In the genomic region with DNA sequence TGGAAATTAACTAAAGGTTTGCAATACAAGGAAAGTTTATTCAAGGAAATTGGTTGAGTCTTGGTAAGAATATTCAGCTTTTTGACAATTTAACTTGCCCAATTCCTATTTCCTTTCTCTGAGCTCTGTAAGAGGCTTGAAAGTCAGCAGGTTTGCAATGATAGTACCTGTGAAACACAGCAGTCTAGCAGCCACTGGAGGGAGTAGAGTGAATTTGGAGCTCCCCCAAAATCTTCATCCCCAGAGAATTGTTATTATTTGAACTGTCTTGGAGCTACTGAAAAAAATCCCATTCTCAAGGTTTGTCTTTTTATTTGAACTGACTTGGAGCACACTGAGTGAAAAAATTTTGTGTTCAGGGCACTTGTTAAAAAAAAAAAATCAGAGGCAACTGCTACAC, we compare ENCODE assay signal across 19 cellular contexts.
"Had no signal": no experiment of that assay in that cellular context is flagged by ENCODE, and none has a peak within 500 bp of the region (broad histone marks: within the 10 kb centered on the region; RNA-seq: fewer than 3 reads in every experiment).

No MANE protein-coding gene starts in this region.

- DNase-seq: activated CD4-positive, alpha-beta T cell treated with anti-CD3 and anti-CD28 coated beads, Interleukin-2, amount 10 ng/mL, durations not matched to agents 7 days and 5 days; activated CD4-positive, CD25-positive, alpha-beta regulatory T cell treated with anti-CD3 and anti-CD28 coated beads, Interleukin-2, amount 50 U/mL, for 72 hours; activated CD8-positive, alpha-beta memory T cell treated with anti-CD3 and anti-CD28 coated beads, Interleukin-2, amount 10 ng/mL, durations not matched to agents 7 days and 5 days; activated CD8-positive, alpha-beta T cell treated with anti-CD3 and anti-CD28 coated beads for 36 hours; activated gamma-delta T cell treated with Interleukin-2 at 50 U/mL for 16 hours; activated T-cell treated with anti-CD3 and anti-CD28 coated beads for 4 hours; anterior cingulate cortex; gastrocnemius medialis; hippocampal formation; naive thymus-derived CD4-positive, alpha-beta T cell; stimulated activated CD4-positive, alpha-beta T cell treated with anti-CD3 and anti-CD28 coated beads, Interleukin-1b, Interleukin-23, amount 100 ng/mL, for 48 hours; stimulated activated naive CD8-positive, alpha-beta T cell treated with anti-CD3 and anti-CD28 coated beads, Interleukin-15, amount 100 ng/mL, for 72 hours; T-cell had no signal

- ATAC-seq: activated CD8-positive, alpha-beta memory T cell treated with anti-CD3 and anti-CD28 coated beads, Interleukin-2, amount 10 ng/mL, durations not matched to agents 7 days and 5 days; activated CD8-positive, alpha-beta T cell treated with anti-CD3 and anti-CD28 coated beads for 36 hours; body of pancreas; gastrocnemius medialis; naive thymus-derived CD4-positive, alpha-beta T cell; stimulated activated effector memory CD8-positive, alpha-beta T cell treated with anti-CD3 and anti-CD28 coated beads, Interleukin-12 subunit alpha, Interleukin-12 subunit beta, amount 100 ng/mL, for 72 hours; stimulated activated naive CD8-positive, alpha-beta T cell treated with anti-CD3 and anti-CD28 coated beads, Interleukin-15, amount 100 ng/mL, for 72 hours; T-cell had no signal

- H3K4me1 ChIP-seq: body of pancreas, gastrocnemius medialis, transverse colon had no signal

- H3K9me3 ChIP-seq: body of pancreas, gastrocnemius medialis, transverse colon had no signal

- H3K9me3 Mint-ChIP-seq: activated CD4-positive, alpha-beta T cell treated with anti-CD3 and anti-CD28 coated beads, Interleukin-2, amount 10 ng/mL, durations not matched to agents 7 days and 5 days; activated CD8-positive, alpha-beta T cell treated with anti-CD3 and anti-CD28 coated beads for 36 hours; activated naive CD4-positive, alpha-beta T cell treated with anti-CD3 and anti-CD28 coated beads, Interleukin-2, amount 50 U/mL, for 24 hours; stimulated activated effector memory CD8-positive, alpha-beta T cell treated with anti-CD3 and anti-CD28 coated beads, Interleukin-12 subunit alpha, Interleukin-12 subunit beta, amount 100 ng/mL, for 72 hours; stimulated activated naive CD8-positive, alpha-beta T cell treated with anti-CD3 and anti-CD28 coated beads, Interleukin-15, amount 100 ng/mL, for 72 hours; T-helper 2 cell treated with Interferon-gamma antibody and Interleukin-4, amounts not matched to agents 5 μg/mL and 100 μg/mL, for 36 hours had no signal

- H3K4me3 ChIP-seq: body of pancreas, gastrocnemius medialis, transverse colon had no signal

- H3K4me1 Mint-ChIP-seq: activated CD4-positive, alpha-beta T cell treated with anti-CD3 and anti-CD28 coated beads, Interleukin-2, amount 10 ng/mL, durations not matched to agents 7 days and 5 days; activated CD8-positive, alpha-beta memory T cell treated with anti-CD3 and anti-CD28 coated beads, Interleukin-2, amount 10 ng/mL, durations not matched to agents 7 days and 5 days; activated naive CD4-positive, alpha-beta T cell treated with anti-CD3 and anti-CD28 coated beads, Interleukin-2, amount 50 U/mL, for 24 hours; naive thymus-derived CD4-positive, alpha-beta T cell; stimulated activated effector memory CD8-positive, alpha-beta T cell treated with anti-CD3 and anti-CD28 coated beads, Interleukin-12 subunit alpha, Interleukin-12 subunit beta, amount 100 ng/mL, for 72 hours; stimulated activated naive CD8-positive, alpha-beta T cell treated with anti-CD3 and anti-CD28 coated beads, Interleukin-15, amount 100 ng/mL, for 72 hours; T-cell had no signal

- H3K27ac Mint-ChIP-seq: activated CD4-positive, alpha-beta T cell treated with anti-CD3 and anti-CD28 coated beads, Interleukin-2, amount 10 ng/mL, durations not matched to agents 7 days and 5 days; activated CD8-positive, alpha-beta memory T cell treated with anti-CD3 and anti-CD28 coated beads, Interleukin-2, amount 10 ng/mL, durations not matched to agents 7 days and 5 days; activated CD8-positive, alpha-beta T cell treated with anti-CD3 and anti-CD28 coated beads for 36 hours; activated naive CD4-positive, alpha-beta T cell treated with anti-CD3 and anti-CD28 coated beads, Interleukin-2, amount 50 U/mL, for 24 hours; naive thymus-derived CD4-positive, alpha-beta T cell; stimulated activated effector memory CD8-positive, alpha-beta T cell treated with anti-CD3 and anti-CD28 coated beads, Interleukin-12 subunit alpha, Interleukin-12 subunit beta, amount 100 ng/mL, for 72 hours; stimulated activated naive CD8-positive, alpha-beta T cell treated with anti-CD3 and anti-CD28 coated beads, Interleukin-15, amount 100 ng/mL, for 72 hours; T-cell; T-helper 2 cell treated with Interferon-gamma antibody and Interleukin-4, amounts not matched to agents 5 μg/mL and 100 μg/mL, for 36 hours had no signal

- H3K36me3 ChIP-seq: gastrocnemius medialis, transverse colon had no signal

- H3K27me3 ChIP-seq: body of pancreas, gastrocnemius medialis, transverse colon had no signal

- H3K36me3 Mint-ChIP-seq: activated CD8-positive, alpha-beta memory T cell treated with anti-CD3 and anti-CD28 coated beads, Interleukin-2, amount 10 ng/mL, durations not matched to agents 7 days and 5 days; activated naive CD4-positive, alpha-beta T cell treated with anti-CD3 and anti-CD28 coated beads, Interleukin-2, amount 50 U/mL, for 24 hours; naive thymus-derived CD4-positive, alpha-beta T cell; stimulated activated effector memory CD8-positive, alpha-beta T cell treated with anti-CD3 and anti-CD28 coated beads, Interleukin-12 subunit alpha, Interleukin-12 subunit beta, amount 100 ng/mL, for 72 hours; T-cell had no signal

- H3K27ac ChIP-seq: body of pancreas, gastrocnemius medialis, transverse colon, VCaP had no signal

- H3K4me3 Mint-ChIP-seq: activated CD4-positive, alpha-beta T cell treated with anti-CD3 and anti-CD28 coated beads, Interleukin-2, amount 10 ng/mL, durations not matched to agents 7 days and 5 days; activated CD8-positive, alpha-beta memory T cell treated with anti-CD3 and anti-CD28 coated beads, Interleukin-2, amount 10 ng/mL, durations not matched to agents 7 days and 5 days; activated CD8-positive, alpha-beta T cell treated with anti-CD3 and anti-CD28 coated beads for 36 hours; activated naive CD4-positive, alpha-beta T cell treated with anti-CD3 and anti-CD28 coated beads, Interleukin-2, amount 50 U/mL, for 24 hours; naive thymus-derived CD4-positive, alpha-beta T cell; stimulated activated effector memory CD8-positive, alpha-beta T cell treated with anti-CD3 and anti-CD28 coated beads, Interleukin-12 subunit alpha, Interleukin-12 subunit beta, amount 100 ng/mL, for 72 hours; stimulated activated naive CD8-positive, alpha-beta T cell treated with anti-CD3 and anti-CD28 coated beads, Interleukin-15, amount 100 ng/mL, for 72 hours; T-cell; T-helper 2 cell treated with Interferon-gamma antibody and Interleukin-4, amounts not matched to agents 5 μg/mL and 100 μg/mL, for 36 hours had no signal
